In genomic region chr9:14811844-14812243, GRCh38 we compare ENCODE assay signal across 26 cellular contexts.
A peak's percentile ranks its signal among the peaks of the same experiment; 100 is the strongest.
DNase-seq lines count a peak whose midpoint lies in the region; ATAC-seq, FAIRE-seq and TF ChIP-seq lines count a peak whose summit lies in the region.
"Had no signal": no experiment of that assay in that cellular context is flagged by ENCODE, and none has a peak within 500 bp of the region (broad histone marks: within the 10 kb centered on the region; RNA-seq: fewer than 3 reads in every experiment).

No MANE protein-coding gene starts in this region.

- intact Hi-C loops in activated naive CD4-positive, alpha-beta T cell treated with anti-CD3 and anti-CD28 coated beads for 36 hours (cut with micrococcal nuclease) = no loop called here
- intact Hi-C loops in naive thymus-derived CD4-positive, alpha-beta T cell (cut with micrococcal nuclease) = no loop called here

- TF ChIP-seq EP300 in neural cell (conservative IDR thresholded peaks at IDR 0.05; ENCODE audit: poor library complexity, severe bottlenecking) = peak; percentile 81

- H3F3A ChIP-seq in neural cell (ENCODE audit: insufficient read depth, low read length, poor library complexity, severe bottlenecking) = no peaks in the 10 kb centered on the region

- POLR2A ChIA-PET in naive thymus-derived CD4-positive, alpha-beta T cell (lab: Charles Lee) = no interaction called here

- FAIRE-seq in astrocyte (lab: Jason Lieb, UNC) = peak; percentile 9
- FAIRE-seq: A549, GM12891, GM18507, H1 had no signal

- H3K4me1 Mint-ChIP-seq in activated naive CD4-positive, alpha-beta T cell treated with anti-CD3 and anti-CD28 coated beads for 36 hours (ENCODE audit: low read depth) = no peaks in the 10 kb centered on the region
- peaks cover 3% of the 10 kb centered on the region for H3K4me1 Mint-ChIP-seq in astrocyte (ENCODE audit: low read depth, unreplicated experiment)
- H3K4me1 Mint-ChIP-seq in naive thymus-derived CD4-positive, alpha-beta T cell = peaks cover 0 to 3% (median 0%) of the 10 kb centered on the region in 7 donors
- H3K4me1 Mint-ChIP-seq: CD14-positive monocyte; CD8-positive, alpha-beta memory T cell had no signal

- H3K9me3 Mint-ChIP-seq in activated naive CD4-positive, alpha-beta T cell treated with anti-CD3 and anti-CD28 coated beads, Interleukin-2, amount 50 U/mL, for 72 hours = no peaks in the 10 kb centered on the region
- no peaks in the 10 kb centered on the region for H3K9me3 Mint-ChIP-seq in activated naive CD4-positive, alpha-beta T cell treated with anti-CD3 and anti-CD28 coated beads for 36 hours
- H3K9me3 Mint-ChIP-seq in astrocyte (ENCODE audit: unreplicated experiment) = no peaks in the 10 kb centered on the region
- H3K9me3 Mint-ChIP-seq in naive thymus-derived CD4-positive, alpha-beta T cell = peaks cover 0 to 8% (median 0%) of the 10 kb centered on the region in 11 donors

- H3K27ac Mint-ChIP-seq in activated naive CD4-positive, alpha-beta T cell treated with anti-CD3 and anti-CD28 coated beads, Interleukin-2, amount 50 U/mL, for 72 hours = no peak overlapping the region
- H3K27ac Mint-ChIP-seq in activated naive CD4-positive, alpha-beta T cell treated with anti-CD3 and anti-CD28 coated beads for 36 hours = no peak overlapping the region
- H3K27ac Mint-ChIP-seq in astrocyte (ENCODE audit: unreplicated experiment) = no peak overlapping the region
- H3K27ac Mint-ChIP-seq in naive thymus-derived CD4-positive, alpha-beta T cell = no peak overlapping the region
- H3K27ac Mint-ChIP-seq: CD14-positive monocyte; CD4-positive, alpha-beta T cell; CD8-positive, alpha-beta memory T cell had no signal

- no peaks in the 10 kb centered on the region for H3K27me3 ChIP-seq in RWPE2 (ENCODE audit: insufficient read depth, poor library complexity, severe bottlenecking)
- H3K27me3 ChIP-seq in astrocyte (ENCODE audit: insufficient read depth, low read length) = no peaks in the 10 kb centered on the region
- H3K27me3 ChIP-seq in neural cell (ENCODE audit: insufficient read depth, low read depth, low read length) = no peaks in the 10 kb centered on the region
- H3K27me3 ChIP-seq in naive thymus-derived CD4-positive, alpha-beta T cell (ENCODE audit: control insufficient read depth in 2 of 2, insufficient read depth in 2 of 2, low read length in 2 of 2) = no peaks in the 10 kb centered on the region
- H3K27me3 ChIP-seq: BE2C; BLaER1 treated with 17β-estradiol and CSF1 and Interleukin-3, amounts not matched to agents 10 nM and 100 nM had no signal

- H3K27me3 Mint-ChIP-seq in activated naive CD4-positive, alpha-beta T cell treated with anti-CD3 and anti-CD28 coated beads for 36 hours (ENCODE audit: low read depth) = peaks cover 7% of the 10 kb centered on the region
- no peaks in the 10 kb centered on the region for H3K27me3 Mint-ChIP-seq in astrocyte (ENCODE audit: low read depth, unreplicated experiment)
- peaks cover 0 to 13% (median 8%) of the 10 kb centered on the region in 5 donors for H3K27me3 Mint-ChIP-seq in naive thymus-derived CD4-positive, alpha-beta T cell

- H4K20me1 ChIP-seq in astrocyte (ENCODE audit: insufficient read depth, low read length) (no peaks in the 10 kb centered on the region), neural cell (ENCODE audit: insufficient read depth) (no peaks in the 10 kb centered on the region)
- H4K20me1 ChIP-seq: BLaER1 treated with 17β-estradiol and CSF1 and Interleukin-3, amounts not matched to agents 10 nM and 100 nM had no signal

- no peak for TF ChIP-seq CTCF in RWPE2 (IDR thresholded peaks at IDR 0.05; ENCODE audit: poor library complexity, severe bottlenecking)
- no peak for TF ChIP-seq CTCF in astrocyte (IDR thresholded peaks at IDR 0.05; ENCODE audit: insufficient read depth, low read depth, low read length)
- no peak for TF ChIP-seq CTCF in neural cell (IDR thresholded peaks at IDR 0.05; ENCODE audit: poor library complexity, severe bottlenecking)

- DNase-seq in activated naive CD4-positive, alpha-beta T cell treated with anti-CD3 and anti-CD28 coated beads, Interleukin-2, amount 50 U/mL, for 72 hours (ENCODE audit: low spot score in 2 of 2) = no peak
- DNase-seq in activated naive CD4-positive, alpha-beta T cell treated with anti-CD3 and anti-CD28 coated beads for 36 hours = no peak
- DNase-seq in RWPE2 (ENCODE audit: low spot score) (no peak), astrocyte (ENCODE audit: low read depth) (no peak), NCI-H2171 treated with DMSO at 0.1 percent for 48 hours (lab: John Stamatoyannopoulos, UW) (no peak)
- DNase-seq in activated CD8-positive, alpha-beta memory T cell treated with anti-CD3 and anti-CD28 coated beads for 24 hours = no peak
- DNase-seq in naive thymus-derived CD4-positive, alpha-beta T cell = no peak
- DNase-seq: 8988T; ACHN; AML-193; BE2C; CD4-positive, alpha-beta T cell; CD8-positive, alpha-beta memory T cell; DMS 273 treated with DMSO at 0.1 percent for 48 hours; DMS79; GF-D8; GM23248; H7; HCEC 1CT had no signal

- H3K4me1 ChIP-seq in RWPE2 (ENCODE audit: insufficient read depth, poor library complexity, severe bottlenecking) = no peaks in the 10 kb centered on the region
- H3K4me1 ChIP-seq in astrocyte (ENCODE audit: insufficient read depth, low read length) = peaks cover 21% of the 10 kb centered on the region
- no peaks in the 10 kb centered on the region for H3K4me1 ChIP-seq in naive thymus-derived CD4-positive, alpha-beta T cell (ENCODE audit: control insufficient read depth in 2 of 2, insufficient read depth in 2 of 2, low read length in 2 of 2)
- H3K4me1 ChIP-seq: A549, BE2C had no signal

- H3K4me3 ChIP-seq in RWPE2 (ENCODE audit: severe bottlenecking) (no peak overlapping the region), astrocyte (ENCODE audit: insufficient read depth, low read depth, low read length) (no peak overlapping the region), neural cell (ENCODE audit: low read length) (no peak overlapping the region)
- no peak overlapping the region for H3K4me3 ChIP-seq in naive thymus-derived CD4-positive, alpha-beta T cell (ENCODE audit: low read length)
- H3K4me3 ChIP-seq: A549; BLaER1 treated with 17β-estradiol and CSF1 and Interleukin-3, amounts not matched to agents 10 nM and 100 nM; GM23248 had no signal

- CTCF ChIA-PET in activated naive CD4-positive, alpha-beta T cell treated with anti-CD3 and anti-CD28 coated beads for 36 hours (lab: Charles Lee) = no interaction called here
- CTCF ChIA-PET in naive thymus-derived CD4-positive, alpha-beta T cell (lab: Charles Lee) = no interaction called here

- ATAC-seq in activated naive CD4-positive, alpha-beta T cell treated with anti-CD3 and anti-CD28 coated beads, Interleukin-2, amount 50 U/mL, for 72 hours = peak; percentile 18 to 51
- peak; percentile 51; the same call in 1 of the 3 replicates for ATAC-seq in RWPE2 (ENCODE audit: low read depth)
- ATAC-seq in naive thymus-derived CD4-positive, alpha-beta T cell = no peak
- ATAC-seq: A549 had no signal

- H3K27ac ChIP-seq in RWPE2 (ENCODE audit: poor library complexity, severe bottlenecking) = no peak overlapping the region
- H3K27ac ChIP-seq in astrocyte (ENCODE audit: low read depth, low read length) = no peak overlapping the region
- H3K27ac ChIP-seq in neural cell (ENCODE audit: low read length) = peak overlapping the region; percentile 38
- no peak overlapping the region for H3K27ac ChIP-seq in naive thymus-derived CD4-positive, alpha-beta T cell (ENCODE audit: low read depth, low read length)
- H3K27ac ChIP-seq: A549; BLaER1 treated with 17β-estradiol and CSF1 and Interleukin-3, amounts not matched to agents 10 nM and 100 nM; GM23248 had no signal

- TF ChIP-seq RAD21 in neural cell (conservative IDR thresholded peaks at IDR 0.05) = no peak

- H2AFZ ChIP-seq in astrocyte (ENCODE audit: low read depth, low read length) (no peak overlapping the region), neural cell (ENCODE audit: low read depth, low read length) (no peak overlapping the region)

- peak overlapping the region; percentile 76 for H3K4me2 ChIP-seq in astrocyte (ENCODE audit: low read length)
- H3K4me2 ChIP-seq in neural cell (ENCODE audit: low read length) = peak overlapping the region; percentile 18
- H3K4me2 ChIP-seq: A549 had no signal

- no peaks in the 10 kb centered on the region for H3K9me3 ChIP-seq in RWPE2 (ENCODE audit: severe bottlenecking)
- H3K9me3 ChIP-seq in astrocyte (ENCODE audit: insufficient read depth, low read depth, low read length) = no peaks in the 10 kb centered on the region
- no peaks in the 10 kb centered on the region for H3K9me3 ChIP-seq in neural cell (ENCODE audit: low read length)
- no peaks in the 10 kb centered on the region for H3K9me3 ChIP-seq in naive thymus-derived CD4-positive, alpha-beta T cell (ENCODE audit: control insufficient read depth in 2 of 3, low read length in 3 of 3)
- H3K9me3 ChIP-seq: A549, BE2C had no signal

- H3K79me2 ChIP-seq in astrocyte (ENCODE audit: insufficient read depth, low read length) (no peaks in the 10 kb centered on the region), neural cell (replicated peaks; ENCODE audit: insufficient read depth, low read length) (no peaks in the 10 kb centered on the region)

- no peaks in the 10 kb centered on the region for H3K9me2 ChIP-seq in neural cell (ENCODE audit: insufficient read depth, low read length)

- no peaks in the 10 kb centered on the region for H3K36me3 ChIP-seq in RWPE2 (ENCODE audit: low read depth)
- no peaks in the 10 kb centered on the region for H3K36me3 ChIP-seq in astrocyte (ENCODE audit: insufficient read depth, low read length)
- no peaks in the 10 kb centered on the region for H3K36me3 ChIP-seq in neural cell (ENCODE audit: insufficient read depth, low read length)
- H3K36me3 ChIP-seq in naive thymus-derived CD4-positive, alpha-beta T cell (ENCODE audit: control insufficient read depth in 2 of 3, insufficient read depth in 3 of 3, low read length in 3 of 3) = no peaks in the 10 kb centered on the region
- H3K36me3 ChIP-seq: BE2C; BLaER1 treated with 17β-estradiol and CSF1 and Interleukin-3, amounts not matched to agents 10 nM and 100 nM had no signal

- no peaks in the 10 kb centered on the region for H3K36me3 Mint-ChIP-seq in activated naive CD4-positive, alpha-beta T cell treated with anti-CD3 and anti-CD28 coated beads, Interleukin-2, amount 50 U/mL, for 72 hours
- no peaks in the 10 kb centered on the region for H3K36me3 Mint-ChIP-seq in activated naive CD4-positive, alpha-beta T cell treated with anti-CD3 and anti-CD28 coated beads for 36 hours (ENCODE audit: low read depth)
- no peaks in the 10 kb centered on the region for H3K36me3 Mint-ChIP-seq in astrocyte (ENCODE audit: low read depth, unreplicated experiment)
- H3K36me3 Mint-ChIP-seq in naive thymus-derived CD4-positive, alpha-beta T cell = no peaks in the 10 kb centered on the region
- H3K36me3 Mint-ChIP-seq: CD14-positive monocyte; CD8-positive, alpha-beta memory T cell had no signal

- H3K9ac ChIP-seq in astrocyte (ENCODE audit: low read length) (no peak overlapping the region), neural cell (ENCODE audit: low read length) (no peak overlapping the region)
- H3K9ac ChIP-seq: BLaER1 treated with 17β-estradiol and CSF1 and Interleukin-3, amounts not matched to agents 10 nM and 100 nM; GM23248 had no signal

- no peak overlapping the region for H3K4me3 Mint-ChIP-seq in activated naive CD4-positive, alpha-beta T cell treated with anti-CD3 and anti-CD28 coated beads for 36 hours
- no peak overlapping the region for H3K4me3 Mint-ChIP-seq in astrocyte (ENCODE audit: unreplicated experiment)
- no peak overlapping the region for H3K4me3 Mint-ChIP-seq in naive thymus-derived CD4-positive, alpha-beta T cell
- H3K4me3 Mint-ChIP-seq: CD14-positive monocyte; CD4-positive, alpha-beta T cell; CD8-positive, alpha-beta memory T cell had no signal
